23 cellular contexts compared by ENCODE assay signal in the genomic region with DNA sequence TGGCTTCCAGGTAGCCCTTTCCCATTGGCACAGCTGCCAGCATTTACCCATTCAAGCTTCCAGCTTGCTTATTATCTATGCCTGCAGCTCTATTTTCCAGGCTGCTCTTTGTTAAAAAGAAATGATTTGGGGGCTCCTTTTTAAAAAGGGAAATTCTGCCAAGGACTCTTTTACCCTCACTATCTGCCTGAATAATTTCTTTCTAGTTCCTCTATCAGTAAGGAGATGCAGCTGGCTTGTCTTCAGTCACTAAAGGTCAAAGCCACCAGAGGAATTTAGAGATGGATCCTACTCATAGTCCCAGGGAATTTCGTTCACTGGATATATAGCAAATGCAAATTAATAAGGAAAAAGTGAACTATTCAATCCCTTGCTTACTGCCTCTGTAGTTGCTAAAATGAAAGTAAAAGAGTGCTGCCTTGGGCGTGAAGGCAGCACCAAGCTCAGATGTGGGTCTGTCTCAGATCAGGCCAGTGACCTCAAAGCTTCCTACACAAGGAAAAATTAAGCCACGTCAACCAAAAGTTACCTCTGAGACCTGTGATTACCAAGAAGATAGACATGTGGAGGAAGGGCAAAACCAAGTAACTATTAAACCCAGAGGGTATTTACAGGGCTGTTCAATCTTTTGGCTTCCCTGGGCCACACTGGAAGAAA. TPM values are rescaled to one million over a fixed set of nuclear protein-coding genes. Genes with fewer than 3 reads are reported as not detected.
A peak's percentile ranks its signal among the peaks of the same experiment; 100 is the strongest.
DNase-seq lines count a peak whose midpoint lies in the region; ATAC-seq and TF ChIP-seq lines count a peak whose summit lies in the region.
"Had no signal": no experiment of that assay in that cellular context is flagged by ENCODE, and none has a peak within 500 bp of the region (broad histone marks: within the 10 kb centered on the region; RNA-seq: fewer than 3 reads in every experiment).

No MANE protein-coding gene starts in this region.

- DNase-seq in GM20000 (ENCODE audit: low spot score) (peak; percentile 1), left lobe of liver (ENCODE audit: low spot score) (no peak), 8988T (no peak), NCI-H2227 (lab: John Stamatoyannopoulos, UW; ENCODE audit: unreplicated experiment) (no peak), posterior cingulate gyrus (no peak), brain microvascular endothelial cell (no peak)
- peak; percentile 8 for DNase-seq in activated CD8-positive, alpha-beta T cell treated with anti-CD3 and anti-CD28 coated beads for 36 hours
- DNase-seq: activated CD8-positive, alpha-beta memory T cell treated with anti-CD3 and anti-CD28 coated beads, Interleukin-2, amount 50 U/mL, for 4 hours; BE2C; caudate nucleus; DMS153; foreskin melanocyte; HCEC 1CT; NCI-H1417 treated with DMSO at 0.1 percent for 48 hours; NCI-H345; PC-3; stimulated activated CD4-positive, alpha-beta T cell treated with anti-CD3 and anti-CD28 coated beads, Interleukin-4, amount 100 ng/mL, for 4 hours; SW 1271; uterus had no signal

- POLR2A ChIA-PET in activated CD8-positive, alpha-beta T cell treated with anti-CD3 and anti-CD28 coated beads for 36 hours (lab: Charles Lee) = no interaction called here

- H3K9me3 Mint-ChIP-seq in activated CD8-positive, alpha-beta T cell treated with anti-CD3 and anti-CD28 coated beads for 36 hours = no peaks in the 10 kb centered on the region
- H3K9me3 Mint-ChIP-seq: WTC11 had no signal

- CTCF ChIA-PET in activated CD8-positive, alpha-beta T cell treated with anti-CD3 and anti-CD28 coated beads for 36 hours (lab: Charles Lee) = no interaction called here

- H3K4me1 ChIP-seq in BLaER1 treated with 17β-estradiol and CSF1 and Interleukin-3, amounts not matched to agents 10 nM and 100 nM = peaks cover 3 to 11% (median 8%) of the 10 kb centered on the region in 10 experiments; a peak in 7 of 20 replicates
- H3K4me1 ChIP-seq: BE2C, uterus had no signal

- H3K9ac ChIP-seq in BLaER1 treated with 17β-estradiol and CSF1 and Interleukin-3, amounts not matched to agents 10 nM and 100 nM = peak overlapping the region in 3 of 11 experiments; percentile 4 to 43 (median 31); a peak in 3 of 22 replicates

- peaks cover 7% of the 10 kb centered on the region for H3K4me1 Mint-ChIP-seq in activated CD8-positive, alpha-beta T cell treated with anti-CD3 and anti-CD28 coated beads for 36 hours (ENCODE audit: low read depth)

- TF ChIP-seq CTCF in GM20000 (IDR thresholded peaks at IDR 0.05; ENCODE audit: extremely low read depth, missing control alignments) = no peak
- no peak for TF ChIP-seq CTCF in activated CD8-positive, alpha-beta T cell treated with anti-CD3 and anti-CD28 coated beads for 36 hours (IDR thresholded peaks at IDR 0.05)
- no peak for TF ChIP-seq CTCF in brain microvascular endothelial cell (IDR thresholded peaks at IDR 0.05; ENCODE audit: low read depth, low read length, missing control alignments)

- H3K36me3 ChIP-seq in BLaER1 treated with 17β-estradiol and CSF1 and Interleukin-3, amounts not matched to agents 10 nM and 100 nM = no peaks in the 10 kb centered on the region
- H3K36me3 ChIP-seq in brain microvascular endothelial cell (replicated peaks) = no peaks in the 10 kb centered on the region
- H3K36me3 ChIP-seq: BE2C, uterus had no signal

- intact Hi-C loops in activated CD8-positive, alpha-beta T cell treated with anti-CD3 and anti-CD28 coated beads for 36 hours (cut with micrococcal nuclease) = no loop called here
- intact Hi-C loops in posterior cingulate gyrus (cut with DNase I) = no loop called here

- H3K27me3 ChIP-seq in BLaER1 treated with 17β-estradiol and CSF1 and Interleukin-3, amounts not matched to agents 10 nM and 100 nM = no peaks in the 10 kb centered on the region
- no peaks in the 10 kb centered on the region for H3K27me3 ChIP-seq in brain microvascular endothelial cell (replicated peaks)
- H3K27me3 ChIP-seq: BE2C, uterus had no signal

- H3K36me3 Mint-ChIP-seq in activated CD8-positive, alpha-beta T cell treated with anti-CD3 and anti-CD28 coated beads for 36 hours (ENCODE audit: low read depth) = no peaks in the 10 kb centered on the region
- H3K36me3 Mint-ChIP-seq: WTC11 had no signal

- peak overlapping the region in 2 of 11 experiments; percentile 23; a peak in 1 of 22 replicates for H3K27ac ChIP-seq in BLaER1 treated with 17β-estradiol and CSF1 and Interleukin-3, amounts not matched to agents 10 nM and 100 nM
- no peak overlapping the region for H3K27ac ChIP-seq in brain microvascular endothelial cell
- H3K27ac ChIP-seq: uterus had no signal

- in situ Hi-C loops in brain microvascular endothelial cell (cut with HindIII; ENCODE audit: low pct_ligation_motif_present, low sequenced_read_pairs) = no loop called here

- no peak overlapping the region for H3K4me3 Mint-ChIP-seq in activated CD8-positive, alpha-beta T cell treated with anti-CD3 and anti-CD28 coated beads for 36 hours
- H3K4me3 Mint-ChIP-seq: WTC11 had no signal

- H3K27me3 Mint-ChIP-seq in activated CD8-positive, alpha-beta T cell treated with anti-CD3 and anti-CD28 coated beads for 36 hours = no peaks in the 10 kb centered on the region

- peaks cover 0 to 6% (median 0%) of the 10 kb centered on the region in 11 experiments; a peak in 3 of 22 replicates for H3K9me3 ChIP-seq in BLaER1 treated with 17β-estradiol and CSF1 and Interleukin-3, amounts not matched to agents 10 nM and 100 nM (replicated peaks in 1 of 11)
- H3K9me3 ChIP-seq: BE2C, uterus had no signal

- H4K20me1 ChIP-seq in BLaER1 treated with 17β-estradiol and CSF1 and Interleukin-3, amounts not matched to agents 10 nM and 100 nM = no peaks in the 10 kb centered on the region

- H3K4me2 ChIP-seq in BLaER1 treated with 17β-estradiol and CSF1 and Interleukin-3, amounts not matched to agents 10 nM and 100 nM = peak overlapping the region; percentile 15 to 66 (median 40); a peak in 21 of 22 replicates

- H3K27ac Mint-ChIP-seq in activated CD8-positive, alpha-beta T cell treated with anti-CD3 and anti-CD28 coated beads for 36 hours = no peak overlapping the region
- H3K27ac Mint-ChIP-seq: WTC11 had no signal

- ATAC-seq in activated CD8-positive, alpha-beta T cell treated with anti-CD3 and anti-CD28 coated beads for 36 hours = peak; percentile 53
- peak; percentile 27 for ATAC-seq in left lobe of liver
- ATAC-seq: PC-3, sciatic nerve, WTC11 had no signal

- H3K4me3 ChIP-seq in BLaER1 treated with 17β-estradiol and CSF1 and Interleukin-3, amounts not matched to agents 10 nM and 100 nM = no peak overlapping the region
- no peak overlapping the region for H3K4me3 ChIP-seq in brain microvascular endothelial cell (ENCODE audit: low read depth, low read length)
- H3K4me3 ChIP-seq: lung, uterus had no signal

RNA-seq across cellular contexts. Expression of a gene that starts 5.1 kb away (rescaled TPM):
- total RNA-seq in activated CD8-positive, alpha-beta T cell treated with anti-CD3 and anti-CD28 coated beads for 36 hours = not detected
- 2.4 TPM for total RNA-seq in left lobe of liver
- total RNA-seq: PC-3, sciatic nerve, WTC11 had no signal

RNA-seq across cellular contexts. Expression of a gene that starts 40.0 kb away (rescaled TPM):
- not detected for total RNA-seq in activated CD8-positive, alpha-beta T cell treated with anti-CD3 and anti-CD28 coated beads for 36 hours
- not detected for total RNA-seq in left lobe of liver
- total RNA-seq: lung, PC-3, sciatic nerve, uterus, WTC11 had no signal

Comparison
In these comparisons a context has a peak if more than half of its experiments do, and no peak if none do; other contexts are left out.
1. DNase-seq: peak in GM20000 (single experiment) and activated CD8-positive, alpha-beta T cell treated with anti-CD3 and anti-CD28 coated beads for 36 hours (single experiment); none in left lobe of liver (single experiment), 8988T (single experiment), NCI-H2227 (single experiment), posterior cingulate gyrus (0 of 10) and brain microvascular endothelial cell (single experiment).